8 cellular contexts compared by ENCODE assay signal in the genomic region with DNA sequence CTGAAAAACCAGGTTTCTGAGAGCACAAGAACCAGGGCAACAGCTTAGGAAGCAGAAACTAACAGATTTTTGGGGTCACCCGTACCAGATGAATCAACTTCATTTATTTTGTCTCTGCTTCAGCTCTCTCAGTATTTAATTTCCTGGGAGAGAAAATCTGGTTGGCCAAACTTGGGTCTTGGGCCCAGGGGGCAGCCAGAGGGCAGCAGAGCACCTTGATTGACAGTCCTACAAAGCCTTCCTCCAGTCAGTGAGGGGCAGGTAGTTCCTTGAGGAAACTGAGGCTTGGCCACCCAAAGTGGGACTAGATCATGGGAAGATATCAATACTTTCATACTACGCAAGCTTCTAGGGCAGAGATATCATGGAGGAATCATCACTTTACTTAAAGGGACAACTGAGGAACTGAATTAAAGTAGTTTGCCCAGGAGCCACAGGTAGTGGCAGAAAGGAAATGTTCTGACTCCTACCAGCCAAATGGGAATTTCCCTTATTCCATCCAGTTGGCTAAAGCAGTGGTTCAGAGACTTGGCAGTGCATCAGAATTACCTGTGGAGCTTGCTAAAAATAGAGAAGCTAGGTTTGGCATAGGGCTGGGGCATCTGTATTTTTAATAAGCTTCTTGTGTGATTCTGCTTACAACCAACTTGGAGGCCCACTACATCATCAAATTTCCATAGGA. TPM values are rescaled to one million over a fixed set of nuclear protein-coding genes. Genes with fewer than 3 reads are reported as not detected.
A peak's percentile ranks its signal among the peaks of the same experiment; 100 is the strongest.
DNase-seq lines count a peak whose midpoint lies in the region; ATAC-seq and TF ChIP-seq lines count a peak whose summit lies in the region.

No MANE protein-coding gene starts in this region.

- no peaks in the 10 kb centered on the region for H3K4me1 ChIP-seq in CD8-positive, alpha-beta memory T cell (ENCODE audit: insufficient read depth, low read length)
- H3K4me1 ChIP-seq in uterus: peaks cover 0 to 4% of the 10 kb centered on the region in 2 donors

- H3K9me3 ChIP-seq in CD8-positive, alpha-beta memory T cell (ENCODE audit: low read length): no peaks in the 10 kb centered on the region
- H3K9me3 ChIP-seq in uterus: no peaks in the 10 kb centered on the region

- no peak overlapping the region for H3K4me3 ChIP-seq in CD8-positive, alpha-beta memory T cell (ENCODE audit: low read length)
- no peak overlapping the region for H3K4me3 ChIP-seq in uterus

- peaks cover 12 to 16% (median 13%) of the 10 kb centered on the region in 3 donors for H3K4me1 Mint-ChIP-seq in CD8-positive, alpha-beta memory T cell
- H3K4me1 Mint-ChIP-seq in activated B cell treated with CpG ODN at 0.5 μM for 24 hours (no peaks in the 10 kb centered on the region), nephron (peaks cover 11% of the 10 kb centered on the region)

- DNase-seq in CD8-positive, alpha-beta memory T cell: peak; percentile 31 to 70 (median 39)
- DNase-seq in HT1080 (ENCODE audit: low read depth) (peak; percentile 46), activated B cell treated with CpG ODN at 0.5 μM for 24 hours (peak; percentile 46), cerebellum (ENCODE audit: low spot score) (peak; percentile 30), uterus (no peak), dedifferentiated amniotic fluid mesenchymal stem cell (ENCODE audit: extremely low spot score) (no peak)

- no peaks in the 10 kb centered on the region for H3K9me3 Mint-ChIP-seq in CD8-positive, alpha-beta memory T cell
- H3K9me3 Mint-ChIP-seq in activated B cell treated with CpG ODN at 0.5 μM for 24 hours (no peaks in the 10 kb centered on the region), nephron (no peaks in the 10 kb centered on the region)

- H3K27ac Mint-ChIP-seq in CD8-positive, alpha-beta memory T cell: peak overlapping the region in 3 of 8 donors; percentile 10 to 51 (median 47)
- H3K27ac Mint-ChIP-seq in activated B cell treated with CpG ODN at 0.5 μM for 24 hours (peak overlapping the region; percentile 15), nephron (no peak overlapping the region)

- TF ChIP-seq CTCF in activated B cell treated with CpG ODN at 0.5 μM for 24 hours (IDR thresholded peaks at IDR 0.05): peak; percentile 74
- peak in 2 of 3 experiments; percentile 34 to 42 for TF ChIP-seq CTCF in nephron (IDR thresholded peaks at IDR 0.05; ENCODE audit: unreplicated experiment in 3 of 3)
- peak; percentile 11 to 46 (median 36) for TF ChIP-seq CTCF in uterus (IDR thresholded peaks at IDR 0.05)

- ATAC-seq in activated B cell treated with CpG ODN at 0.5 μM for 24 hours (ENCODE audit: low read depth): peak; percentile 49
- no peak for ATAC-seq in GM18858 (IDR thresholded peaks at IDR 0.05; ENCODE audit: unreplicated experiment)

- no peak for TF ChIP-seq POLR2A in uterus (IDR thresholded peaks at IDR 0.05)

- H3K27me3 ChIP-seq in CD8-positive, alpha-beta memory T cell (ENCODE audit: insufficient read depth, low read length, poor library complexity, severe bottlenecking): no peaks in the 10 kb centered on the region
- H3K27me3 ChIP-seq in uterus: no peaks in the 10 kb centered on the region

- no peaks in the 10 kb centered on the region for H3K36me3 ChIP-seq in CD8-positive, alpha-beta memory T cell (ENCODE audit: insufficient read depth, low read length)
- H3K36me3 ChIP-seq in uterus: no peaks in the 10 kb centered on the region

- intact Hi-C loops in activated B cell treated with CpG ODN at 0.5 μM for 24 hours (cut with micrococcal nuclease) (loop anchor here (1.0 to 2.0 kb wide), 6 partner anchors 22 to 1218 kb away; a partner anchor contains a TSS), uterus (cut with DNase I; ENCODE audit: low total_unique reads) (no loop called here)

- CTCF ChIA-PET in CD8-positive, alpha-beta memory T cell (lab: Charles Lee): interaction anchor here (0.6 to 5.5 kb wide), 44 partner anchors 8 to 1442 kb away, joined by 3 to 88 read pairs (median 5); a partner anchor contains a TSS
- CTCF ChIA-PET in activated B cell treated with CpG ODN at 0.5 μM for 24 hours (lab: Charles Lee): interaction anchor here (0.7 to 14.1 kb wide), 36 partner anchors 10 to 1076 kb away, joined by 3 to 386 read pairs (median 4); a partner anchor contains a TSS

- POLR2A ChIA-PET in CD8-positive, alpha-beta memory T cell (lab: Charles Lee): interaction anchor here (0.5 to 1.6 kb wide), 7 partner anchors 14 to 132 kb away, joined by 3 to 10 read pairs (median 6); no protein-coding TSS in a partner anchor
- POLR2A ChIA-PET in activated B cell treated with CpG ODN at 0.5 μM for 24 hours (lab: Charles Lee): interaction anchor here (1.8 kb wide), 1 partner anchor 133 kb away, joined by 6 read pairs; no protein-coding TSS in a partner anchor

- no peak overlapping the region for H3K4me3 Mint-ChIP-seq in CD8-positive, alpha-beta memory T cell
- H3K4me3 Mint-ChIP-seq in activated B cell treated with CpG ODN at 0.5 μM for 24 hours (no peak overlapping the region), nephron (no peak overlapping the region)

- no peaks in the 10 kb centered on the region for H3K36me3 Mint-ChIP-seq in CD8-positive, alpha-beta memory T cell
- H3K36me3 Mint-ChIP-seq in activated B cell treated with CpG ODN at 0.5 μM for 24 hours (ENCODE audit: low read depth) (no peaks in the 10 kb centered on the region), nephron (ENCODE audit: low read depth) (no peaks in the 10 kb centered on the region)

- no peak overlapping the region for H3K27ac ChIP-seq in CD8-positive, alpha-beta memory T cell (ENCODE audit: low read depth, low read length)
- no peak overlapping the region for H3K27ac ChIP-seq in uterus

- H3K27me3 Mint-ChIP-seq in CD8-positive, alpha-beta memory T cell: peaks cover 2 to 3% of the 10 kb centered on the region in 2 donors
- peaks cover 9% of the 10 kb centered on the region for H3K27me3 Mint-ChIP-seq in activated B cell treated with CpG ODN at 0.5 μM for 24 hours
- H3K27me3 Mint-ChIP-seq in nephron (ENCODE audit: low read depth): no peaks in the 10 kb centered on the region

RNA-seq across cellular contexts. Expression of a gene that starts 21.5 kb away (rescaled TPM):
- 10 to 100 TPM; 16.7 to 19.7 TPM for total RNA-seq in CD8-positive, alpha-beta memory T cell
- polyA plus RNA-seq in CD8-positive, alpha-beta memory T cell: 37.1 TPM
- total RNA-seq in HT1080 (2014; rRNA removed; shearing (Covaris generic)): 4.8 and 9.9 TPM in 2 replicates
- 7.1 and 7.7 TPM in 2 replicates for polyA plus RNA-seq in HT1080 (2015; cell fraction: cytosol; rRNA removed)
- polyA plus RNA-seq in HT1080 (2015; cell fraction: nucleus; rRNA removed): 10.0 and 10.4 TPM in 2 replicates
- total RNA-seq in activated B cell treated with CpG ODN at 0.5 μM for 24 hours (14.0 and 20.9 TPM in 2 replicates), cerebellum (35.5 TPM), uterus (10 to 100 TPM; 12.4 to 49.5 (median 31.8) TPM)

Comparison
In these comparisons a context has a peak if more than half of its experiments do, and no peak if none do; other contexts are left out.
1. DNase-seq: peak in CD8-positive, alpha-beta memory T cell (5 of 5), HT1080 (single experiment), activated B cell treated with CpG ODN at 0.5 μM for 24 hours (single experiment) and cerebellum (single experiment); none in uterus (0 of 2) and dedifferentiated amniotic fluid mesenchymal stem cell (single experiment).
2. Peak in every context shown above with its lines, with median percentiles within 50 percentile points of each other: CTCF ChIP-seq.